Comparison of ENCODE assay signal across 25 cellular contexts in genomic region chr2:238129166-238130010, GRCh38. TPM values are rescaled to one million over a fixed set of nuclear protein-coding genes. Genes with fewer than 3 reads are reported as not detected.
"Had no signal": no experiment of that assay in that cellular context is flagged by ENCODE, and none has a peak within 500 bp of the region (broad histone marks: within the 10 kb centered on the region; RNA-seq: fewer than 3 reads in every experiment).

No MANE protein-coding gene starts in this region.

- H3K4me3 Mint-ChIP-seq: activated naive CD8-positive, alpha-beta T cell treated with anti-CD3 and anti-CD28 coated beads for 36 hours; activated T-cell treated with anti-CD3 and anti-CD28 coated beads, Interleukin-2, amount 50 U/mL, for 24 hours; activated T-helper 17 cell treated with anti-CD3 and anti-CD28 coated beads, Interleukin-2, amount 50 U/mL, for 72 hours; central memory CD8-positive, alpha-beta T cell; nephron; stimulated activated naive B cell treated with anti-CD40 and anti-IgM and Interleukin-4, amounts not matched to agents 10 μg/mL and 1 μg/mL and 100 μg/mL, for 72 hours had no signal

- ATAC-seq: activated T-helper 17 cell treated with anti-CD3 and anti-CD28 coated beads, Interleukin-2, amount 50 U/mL, for 72 hours; left colon; stimulated activated naive B cell treated with anti-CD40 and anti-IgM and Interleukin-4, amounts not matched to agents 10 μg/mL and 1 μg/mL and 100 μg/mL, for 72 hours had no signal

- H3K27me3 Mint-ChIP-seq: activated naive CD8-positive, alpha-beta T cell treated with anti-CD3 and anti-CD28 coated beads for 36 hours; activated T-cell treated with anti-CD3 and anti-CD28 coated beads, Interleukin-2, amount 50 U/mL, for 24 hours; activated T-helper 17 cell treated with anti-CD3 and anti-CD28 coated beads, Interleukin-2, amount 50 U/mL, for 72 hours; central memory CD8-positive, alpha-beta T cell; stimulated activated naive B cell treated with anti-CD40 and anti-IgM and Interleukin-4, amounts not matched to agents 10 μg/mL and 1 μg/mL and 100 μg/mL, for 72 hours had no signal

- H3K9me3 Mint-ChIP-seq: activated naive CD8-positive, alpha-beta T cell treated with anti-CD3 and anti-CD28 coated beads for 36 hours; activated T-cell treated with anti-CD3 and anti-CD28 coated beads, Interleukin-2, amount 50 U/mL, for 24 hours; activated T-helper 17 cell treated with anti-CD3 and anti-CD28 coated beads, Interleukin-2, amount 50 U/mL, for 72 hours; central memory CD8-positive, alpha-beta T cell; nephron; stimulated activated naive B cell treated with anti-CD40 and anti-IgM and Interleukin-4, amounts not matched to agents 10 μg/mL and 1 μg/mL and 100 μg/mL, for 72 hours had no signal

- H3K36me3 ChIP-seq: colonic mucosa, sigmoid colon, transverse colon, uterus had no signal

- H3K4me1 Mint-ChIP-seq: activated naive CD8-positive, alpha-beta T cell treated with anti-CD3 and anti-CD28 coated beads for 36 hours; activated T-helper 17 cell treated with anti-CD3 and anti-CD28 coated beads, Interleukin-2, amount 50 U/mL, for 72 hours; central memory CD8-positive, alpha-beta T cell; stimulated activated naive B cell treated with anti-CD40 and anti-IgM and Interleukin-4, amounts not matched to agents 10 μg/mL and 1 μg/mL and 100 μg/mL, for 72 hours had no signal

- H3K27me3 ChIP-seq: colonic mucosa, dorsolateral prefrontal cortex, esophagus muscularis mucosa, sigmoid colon, transverse colon, uterus had no signal

- H3K9me3 ChIP-seq: colonic mucosa, esophagus muscularis mucosa, sigmoid colon, transverse colon, uterus had no signal

- H3K27ac ChIP-seq: colonic mucosa, dorsolateral prefrontal cortex, esophagus muscularis mucosa, sigmoid colon, transverse colon, uterus had no signal

- H3K27ac Mint-ChIP-seq: activated naive CD8-positive, alpha-beta T cell treated with anti-CD3 and anti-CD28 coated beads for 36 hours; activated T-cell treated with anti-CD3 and anti-CD28 coated beads, Interleukin-2, amount 50 U/mL, for 24 hours; activated T-helper 17 cell treated with anti-CD3 and anti-CD28 coated beads, Interleukin-2, amount 50 U/mL, for 72 hours; stimulated activated naive B cell treated with anti-CD40 and anti-IgM and Interleukin-4, amounts not matched to agents 10 μg/mL and 1 μg/mL and 100 μg/mL, for 72 hours had no signal

- H3K36me3 Mint-ChIP-seq: activated naive CD8-positive, alpha-beta T cell treated with anti-CD3 and anti-CD28 coated beads for 36 hours had no signal

- H3K4me2 ChIP-seq: smooth muscle cell had no signal

- DNase-seq: activated CD4-positive, alpha-beta T cell treated with anti-CD3 and anti-CD28 coated beads, Interleukin-2, amount 50 U/mL, for 4 hours; activated CD8-positive, alpha-beta memory T cell treated with anti-CD3 and anti-CD28 coated beads for 24 hours; activated CD8-positive, alpha-beta memory T cell treated with anti-CD3 and anti-CD28 coated beads, Interleukin-2, amount 50 U/mL, for 4 hours; activated naive CD8-positive, alpha-beta T cell treated with anti-CD3 and anti-CD28 coated beads for 36 hours; activated T-cell treated with anti-CD3 and anti-CD28 coated beads, Interleukin-2, amount 50 U/mL, for 24 hours; colonic mucosa; dorsolateral prefrontal cortex; hippocampal formation; left colon; midbrain; nucleus accumbens; sigmoid colon; stimulated activated CD4-positive, alpha-beta T cell treated with anti-CD3 and anti-CD28 coated beads, Interleukin-2, amount 100 ng/mL, for 48 hours; stimulated activated CD8-positive, alpha-beta memory T cell treated with anti-CD3 and anti-CD28 coated beads, Interleukin-4, amount 100 ng/mL, for 48 hours; stimulated activated naive B cell treated with anti-CD40 and anti-IgM and Interleukin-4, amounts not matched to agents 10 μg/mL and 1 μg/mL and 100 μg/mL, for 72 hours; transverse colon; uterus had no signal

- H3K4me3 ChIP-seq: colonic mucosa, dorsolateral prefrontal cortex, esophagus muscularis mucosa, sigmoid colon, smooth muscle cell, transverse colon, uterus had no signal

- H3K4me1 ChIP-seq: colonic mucosa, uterus had no signal

RNA-seq across cellular contexts. Expression of gene KLHL30, which starts 9.1 kb away (rescaled TPM):
- total RNA-seq: activated naive CD8-positive, alpha-beta T cell treated with anti-CD3 and anti-CD28 coated beads for 36 hours; activated T-helper 17 cell treated with anti-CD3 and anti-CD28 coated beads, Interleukin-2, amount 50 U/mL, for 72 hours; lung microvascular endothelial cell; temporal lobe had no signal
- polyA plus RNA-seq: smooth muscle cell had no signal

RNA-seq across cellular contexts. Expression of gene ESPNL, which starts 29.2 kb away (rescaled TPM):
- total RNA-seq: activated naive CD8-positive, alpha-beta T cell treated with anti-CD3 and anti-CD28 coated beads for 36 hours; astrocyte; lung microvascular endothelial cell had no signal
- polyA plus RNA-seq: smooth muscle cell had no signal

RNA-seq across cellular contexts. Expression of gene ERFE, which starts 29.4 kb away (rescaled TPM):
- total RNA-seq: activated T-helper 17 cell treated with anti-CD3 and anti-CD28 coated beads, Interleukin-2, amount 50 U/mL, for 72 hours; lung microvascular endothelial cell; smooth muscle cell had no signal
